8 cellular contexts compared by ENCODE assay signal in genomic region chr14:45252356-45253069, GRCh38. TPM values are rescaled to one million over a fixed set of nuclear protein-coding genes. Genes with fewer than 3 reads are reported as not detected.
DNase-seq lines count a peak whose midpoint lies in the region; ATAC-seq and TF ChIP-seq lines count a peak whose summit lies in the region.

No MANE protein-coding gene starts in this region.

- no peak for TF ChIP-seq CTCF in brain microvascular endothelial cell (IDR thresholded peaks at IDR 0.05; ENCODE audit: low read depth, low read length, missing control alignments)
- TF ChIP-seq CTCF in lung (IDR thresholded peaks at IDR 0.05; ENCODE audit: control extremely low read depth, extremely low read depth), result no peak
- TF ChIP-seq CTCF in tibial artery (IDR thresholded peaks at IDR 0.05), result no peak

- ATAC-seq in lung (ENCODE audit: insufficient read depth, low FRiP score), result no peak
- ATAC-seq in GM18505 (IDR thresholded peaks at IDR 0.05; ENCODE audit: unreplicated experiment), result no peak

- H3K4me3 ChIP-seq in brain microvascular endothelial cell (ENCODE audit: low read depth, low read length), result peak overlapping the region; percentile 84
- peak overlapping the region; percentile 95 for H3K4me3 ChIP-seq in lung
- peak overlapping the region; percentile 74 to 84 for H3K4me3 ChIP-seq in tibial artery

- intact Hi-C loops in tibial artery (cut with DNase I; ENCODE audit: low total_unique reads), result loop anchor here (10.0 kb wide), 1 partner anchor 118 kb away; the partner anchor contains the start of genes FANCM and FKBP3
- intact Hi-C loops in posterior vena cava (cut with DNase I), result no loop called here

- no peak for TF ChIP-seq POLR2A in GM18505 (IDR thresholded peaks at IDR 0.05; ENCODE audit: borderline replicate concordance, extremely low read depth, insufficient read depth, insufficient read length)

- H3K36me3 ChIP-seq in brain microvascular endothelial cell (replicated peaks) (no peaks in the 10 kb centered on the region), lung (ENCODE audit: control insufficient read depth in 2 of 2, insufficient read depth in 2 of 2, low read length in 2 of 2) (no peaks in the 10 kb centered on the region), tibial artery (no peaks in the 10 kb centered on the region)

- peaks cover 0 to 2% of the 10 kb centered on the region in 2 donors for H3K9me3 ChIP-seq in lung (ENCODE audit: control insufficient read depth in 2 of 2, insufficient read depth in 1 of 2, low read length in 1 of 2)
- no peaks in the 10 kb centered on the region for H3K9me3 ChIP-seq in tibial artery

- DNase-seq in DMS53 (lab: John Stamatoyannopoulos, UW) (peak; percentile 46), DMS53 treated with DMSO at 0.1 percent for 48 hours (lab: John Stamatoyannopoulos, UW; ENCODE audit: unreplicated experiment) (no peak), NCI-H2227 treated with DMSO at 0.1 percent for 48 hours (lab: John Stamatoyannopoulos, UW) (peak; percentile 27), brain microvascular endothelial cell (no peak), lung (ENCODE audit: low spot score) (no peak), tibial artery (no peak), posterior vena cava (ENCODE audit: low spot score) (no peak)

- H3K27me3 ChIP-seq in brain microvascular endothelial cell (replicated peaks), result no peaks in the 10 kb centered on the region
- no peaks in the 10 kb centered on the region for H3K27me3 ChIP-seq in lung (ENCODE audit: control insufficient read depth, insufficient read depth)
- no peaks in the 10 kb centered on the region for H3K27me3 ChIP-seq in tibial artery

- H3K4me1 ChIP-seq in lung (ENCODE audit: control insufficient read depth in 2 of 2, insufficient read depth in 2 of 2, low read length in 2 of 2) (peaks cover 8 to 9% of the 10 kb centered on the region in 2 donors), tibial artery (peaks cover 0 to 19% (median 12%) of the 10 kb centered on the region in 4 donors)

- WGBS in lung, 2 donors, result 1% methylated on average over 26 of the region's 26 CpGs

- in situ Hi-C loops in brain microvascular endothelial cell (cut with HindIII; ENCODE audit: low pct_ligation_motif_present, low sequenced_read_pairs), result no loop called here

- peak overlapping the region; percentile 87 for H3K27ac ChIP-seq in brain microvascular endothelial cell
- peak overlapping the region; percentile 92 to 100 for H3K27ac ChIP-seq in lung (ENCODE audit: low read depth in 1 of 2, low read length in 1 of 2)
- H3K27ac ChIP-seq in tibial artery, result peak overlapping the region; percentile 80 to 85

RNA-seq across cellular contexts. Expression of gene MIS18BP1, which starts 0.5 kb away (rescaled TPM):
- 10 to 100 TPM; 17.0 to 46.1 TPM for total RNA-seq in lung
- 10 to 100 TPM in 1 of 2 donors, 1 to 10 TPM in 1; 6.8 to 10.3 TPM for polyA plus RNA-seq in lung
- total RNA-seq in posterior vena cava, result 10 to 100 TPM; 16.6 to 19.7 TPM

Comparison
In these comparisons a context has a peak if more than half of its experiments do, and no peak if none do; other contexts are left out.
1. DNase-seq: peak in DMS53 (single experiment) and NCI-H2227 treated with DMSO at 0.1 percent for 48 hours (single experiment); none in DMS53 treated with DMSO at 0.1 percent for 48 hours (single experiment), brain microvascular endothelial cell (single experiment), lung (single experiment), tibial artery (0 of 2) and posterior vena cava (single experiment).
2. Peak in every context shown above with its lines, with median percentiles within 50 percentile points of each other: H3K27ac ChIP-seq and H3K4me3 ChIP-seq.